ENCODE assay signal across 13 cellular contexts in genomic region chr12:88409257-88409656, GRCh38.
DNase-seq lines count a peak whose midpoint lies in the region; TF ChIP-seq lines count a peak whose summit lies in the region.
"Had no signal": no experiment of that assay in that cellular context is flagged by ENCODE, and none has a peak within 500 bp of the region (broad histone marks: within the 10 kb centered on the region; RNA-seq: fewer than 3 reads in every experiment).

No MANE protein-coding gene starts in this region.

- H3K27ac ChIP-seq in H9 (ENCODE audit: insufficient read length, low read depth, low read length) (no peak overlapping the region), trophoblast cell (ENCODE audit: low read depth, low read length) (no peak overlapping the region)
- H3K27ac ChIP-seq: BLaER1 had no signal

- H2AK5ac ChIP-seq in H9 (ENCODE audit: insufficient read length, low read length): no peak overlapping the region
- no peak overlapping the region for H2AK5ac ChIP-seq in trophoblast cell (ENCODE audit: low read length)

- H3K27me3 Mint-ChIP-seq in Calu3 (ENCODE audit: unreplicated experiment) (no peaks in the 10 kb centered on the region), H9 (ENCODE audit: low read depth) (no peaks in the 10 kb centered on the region), type B pancreatic cell (no peaks in the 10 kb centered on the region)
- H3K27me3 Mint-ChIP-seq: IgD-negative memory B cell had no signal

- DNase-seq in Calu3 (peak; percentile 4), H9 (peak; percentile 43), iPS DF 19.7 (ENCODE audit: low read depth, low spot score) (peak; percentile 2), type B pancreatic cell (ENCODE audit: extremely low spot score, unreplicated experiment) (no peak), NCI-H1092 treated with DMSO at 0.1 percent for 48 hours (lab: John Stamatoyannopoulos, UW) (no peak), trophoblast cell (no peak)
- DNase-seq in activated CD4-positive, alpha-beta T cell treated with anti-CD3 and anti-CD28 coated beads, Interleukin-2, amount 50 U/mL, for 1 hour: no peak
- DNase-seq: 8988T; CD8-positive, alpha-beta T cell; GOT3 had no signal

- H3K23ac ChIP-seq in H9 (ENCODE audit: insufficient read length, low read depth, low read length) (no peak overlapping the region), trophoblast cell (ENCODE audit: low read length) (no peak overlapping the region)

- H4K20me1 ChIP-seq in H9 (ENCODE audit: control insufficient read depth, insufficient read depth, insufficient read length): no peaks in the 10 kb centered on the region
- H4K20me1 ChIP-seq: BLaER1 had no signal

- H2BK20ac ChIP-seq in H9 (ENCODE audit: low read depth, low read length, poor library complexity, severe bottlenecking): no peak overlapping the region

- H2BK12ac ChIP-seq in H9 (ENCODE audit: insufficient read length, low read depth, low read length) (no peak overlapping the region), trophoblast cell (ENCODE audit: low read length) (no peak overlapping the region)

- H3K4me3 ChIP-seq in trophoblast cell (ENCODE audit: low read depth, low read length): no peak overlapping the region
- H3K4me3 ChIP-seq: BLaER1, HAP-1 had no signal

- WGBS in H9 (ENCODE audit: extremely low coverage, insufficient read length, low lambda C conversion rate): no CpG with 5 or more reads among the region's 3 CpGs
- WGBS in trophoblast cell (ENCODE audit: extremely low coverage, insufficient coverage, insufficient read length): no CpG with 5 or more reads among the region's 3 CpGs

- H3K79me2 ChIP-seq in H9 (ENCODE audit: insufficient read depth, low read length) (no peaks in the 10 kb centered on the region), trophoblast cell (ENCODE audit: control insufficient read depth, insufficient read depth, low read length, poor library complexity) (no peaks in the 10 kb centered on the region)

- H3K79me1 ChIP-seq in H9 (ENCODE audit: insufficient read depth, low read depth, low read length, poor library complexity, severe bottlenecking) (no peaks in the 10 kb centered on the region), trophoblast cell (ENCODE audit: low read length) (no peaks in the 10 kb centered on the region)

- TF ChIP-seq CTCF in Calu3 (IDR thresholded peaks at IDR 0.05; ENCODE audit: unreplicated experiment) (no peak), H9 (conservative IDR thresholded peaks at IDR 0.05) (no peak), type B pancreatic cell (conservative IDR thresholded peaks at IDR 0.05) (no peak)

- H4K12ac ChIP-seq in trophoblast cell (ENCODE audit: low read depth, low read length): no peak overlapping the region

- CTCF ChIA-PET in Calu3 (lab: Charles Lee): interaction anchor here (0.6 kb wide), 1 partner anchor 21 kb away, joined by 7 read pairs; no protein-coding TSS in a partner anchor

- H3K4me3 Mint-ChIP-seq in Calu3 (ENCODE audit: low read depth, unreplicated experiment): no peak overlapping the region
- no peak overlapping the region for H3K4me3 Mint-ChIP-seq in H9
- H3K4me3 Mint-ChIP-seq in type B pancreatic cell: no peak overlapping the region
- H3K4me3 Mint-ChIP-seq: CD8-positive, alpha-beta T cell; IgD-negative memory B cell had no signal

- peaks cover 16% of the 10 kb centered on the region for H3K4me1 Mint-ChIP-seq in Calu3 (ENCODE audit: low read depth, unreplicated experiment)
- peaks cover 12 to 16% of the 10 kb centered on the region in 2 experiments for H3K4me1 Mint-ChIP-seq in H9
- no peaks in the 10 kb centered on the region for H3K4me1 Mint-ChIP-seq in type B pancreatic cell (ENCODE audit: unreplicated experiment)
- H3K4me1 Mint-ChIP-seq: IgD-negative memory B cell had no signal

- H3K14ac ChIP-seq in H9 (ENCODE audit: insufficient read depth, low read length): no peak overlapping the region
- H3K14ac ChIP-seq in trophoblast cell (ENCODE audit: low read length): no peak overlapping the region

- no peaks in the 10 kb centered on the region for H3K27me3 ChIP-seq in H9 (ENCODE audit: insufficient read depth, low read length)
- no peaks in the 10 kb centered on the region for H3K27me3 ChIP-seq in trophoblast cell (ENCODE audit: insufficient read depth, low read length)
- H3K27me3 ChIP-seq: BLaER1 had no signal

- no peak overlapping the region for H3K9ac ChIP-seq in H9 (ENCODE audit: extremely low read depth, insufficient read length, low read length)
- no peak overlapping the region for H3K9ac ChIP-seq in trophoblast cell (ENCODE audit: low read length)
- H3K9ac ChIP-seq: BLaER1 had no signal

- H3K4me1 ChIP-seq in H9 (ENCODE audit: insufficient read depth, low read length) (no peaks in the 10 kb centered on the region), trophoblast cell (ENCODE audit: control insufficient read depth in 1 of 2, insufficient read depth in 2 of 2, low read length in 2 of 2) (no peaks in the 10 kb centered on the region)
- H3K4me1 ChIP-seq: BLaER1, HAP-1 had no signal

- no peaks in the 10 kb centered on the region for H3K23me2 ChIP-seq in H9 (ENCODE audit: insufficient read length, low read depth, low read length, poor library complexity, severe bottlenecking)

- no peak overlapping the region for H3K18ac ChIP-seq in H9 (ENCODE audit: insufficient read length, low read depth, low read length)
- H3K18ac ChIP-seq in trophoblast cell (ENCODE audit: low read length): no peak overlapping the region

- no TSS peak for BruUV-seq in Calu3 (replicated peaks; lab: Mats Ljungman, UMichigan)

- H4K8ac ChIP-seq in H9 (replicated peaks; ENCODE audit: insufficient read length, low read depth, low read length): no peak overlapping the region
- H4K8ac ChIP-seq in trophoblast cell (ENCODE audit: low read depth, low read length): no peak overlapping the region

- H3K4me2 ChIP-seq in H9 (ENCODE audit: insufficient read depth, insufficient read length, low read length) (no peak overlapping the region), trophoblast cell (ENCODE audit: low read length) (no peak overlapping the region)
- H3K4me2 ChIP-seq: BLaER1 had no signal

- intact Hi-C loops in Calu3 (cut with micrococcal nuclease; ENCODE audit: unreplicated experiment): loop anchor here (5.0 kb wide), 1 partner anchor 158 kb away; no protein-coding TSS in a partner anchor

- H3K4ac ChIP-seq in H9 (ENCODE audit: low read depth, low read length): no peak overlapping the region
- H3K4ac ChIP-seq in trophoblast cell (ENCODE audit: low read depth, low read length): no peak overlapping the region

- H2BK5ac ChIP-seq in H9 (ENCODE audit: insufficient read length, low read length) (no peak overlapping the region), trophoblast cell (ENCODE audit: low read depth, low read length, poor library complexity) (no peak overlapping the region)

- H3K36me3 ChIP-seq in trophoblast cell (ENCODE audit: control insufficient read depth in 1 of 2, insufficient read depth in 2 of 2, low read length in 2 of 2): no peaks in the 10 kb centered on the region
- H3K36me3 ChIP-seq: BLaER1, HAP-1 had no signal

- H2BK120ac ChIP-seq in H9 (ENCODE audit: low read depth, low read length, poor library complexity, severe bottlenecking) (no peak overlapping the region), trophoblast cell (ENCODE audit: insufficient read depth, low read length, poor library complexity) (no peak overlapping the region)

- no peak overlapping the region for H4K5ac ChIP-seq in H9 (ENCODE audit: insufficient read length, low read depth, low read length)

- peak overlapping the region; percentile 24 for H3K27ac Mint-ChIP-seq in Calu3 (ENCODE audit: unreplicated experiment)
- H3K27ac Mint-ChIP-seq in H9: peak overlapping the region in 2 of 3 experiments; percentile 21 to 32; a peak in 3 of 7 replicates
- H3K27ac Mint-ChIP-seq in type B pancreatic cell: peak overlapping the region; percentile 85
- H3K27ac Mint-ChIP-seq: CD8-positive, alpha-beta T cell; IgD-negative memory B cell had no signal

- H3K56ac ChIP-seq in H9 (ENCODE audit: insufficient read length, low read depth, low read length): no peak overlapping the region

- no peaks in the 10 kb centered on the region for H3K9me3 Mint-ChIP-seq in Calu3 (ENCODE audit: low read depth, unreplicated experiment)
- H3K9me3 Mint-ChIP-seq in H9: no peaks in the 10 kb centered on the region
- H3K9me3 Mint-ChIP-seq in type B pancreatic cell: peaks cover 10% of the 10 kb centered on the region
- H3K9me3 Mint-ChIP-seq: CD8-positive, alpha-beta T cell had no signal

- no peaks in the 10 kb centered on the region for H3K36me3 Mint-ChIP-seq in Calu3 (ENCODE audit: insufficient read depth, unreplicated experiment)
- H3K36me3 Mint-ChIP-seq in H9 (ENCODE audit: insufficient read depth in 1 of 3, low read depth in 3 of 3): no peaks in the 10 kb centered on the region
- no peaks in the 10 kb centered on the region for H3K36me3 Mint-ChIP-seq in type B pancreatic cell
- H3K36me3 Mint-ChIP-seq: CD8-positive, alpha-beta T cell; IgD-negative memory B cell had no signal

- H3K9me3 ChIP-seq in H9 (ENCODE audit: control insufficient read depth, low read depth, low read length) (no peaks in the 10 kb centered on the region), trophoblast cell (ENCODE audit: insufficient read depth, low read depth, low read length) (no peaks in the 10 kb centered on the region)
- H3K9me3 ChIP-seq: BLaER1, HAP-1 had no signal

- H2AFZ ChIP-seq in H9 (ENCODE audit: low read length): no peak overlapping the region
- no peak overlapping the region for H2AFZ ChIP-seq in trophoblast cell (ENCODE audit: insufficient read depth, low read length, poor library complexity)

- no peak overlapping the region for H2BK15ac ChIP-seq in H9 (ENCODE audit: low read depth, low read length)

- no peak overlapping the region for H3T11ph ChIP-seq in H9 (ENCODE audit: low read length)

- H4K91ac ChIP-seq in H9 (ENCODE audit: insufficient read length, low read depth, low read length) (no peak overlapping the region), trophoblast cell (ENCODE audit: low read depth, low read length) (no peak overlapping the region)

Comparison
In these comparisons a context has a peak if more than half of its experiments do, and no peak if none do; other contexts are left out.
1. DNase-seq: peak in Calu3 (single experiment), H9 (single experiment) and iPS DF 19.7 (single experiment); none in type B pancreatic cell (single experiment), NCI-H1092 treated with DMSO at 0.1 percent for 48 hours (single experiment), trophoblast cell (0 of 2) and activated CD4-positive, alpha-beta T cell treated with anti-CD3 and anti-CD28 coated beads, Interleukin-2, amount 50 U/mL, for 1 hour (single experiment).
2. H3K27ac Mint-ChIP-seq: peak in every context shown above with its lines; median percentile 85 in type B pancreatic cell; 26 in H9; 24 in Calu3.